In genomic region chr12:132405742-132406251, GRCh38 we compare ENCODE assay signal across 17 cellular contexts.
DNase-seq lines count a peak whose midpoint lies in the region; ATAC-seq and TF ChIP-seq lines count a peak whose summit lies in the region.
"Had no signal": no experiment of that assay in that cellular context is flagged by ENCODE, and none has a peak within 500 bp of the region (broad histone marks: within the 10 kb centered on the region; RNA-seq: fewer than 3 reads in every experiment).

No MANE protein-coding gene starts in this region.

- intact Hi-C loops in heart left ventricle (cut with DNase I), result no loop called here
- intact Hi-C loops in cardiac septum (cut with DNase I), result no loop called here
- intact Hi-C loops in right cardiac atrium (cut with DNase I), result no loop called here
- intact Hi-C loops in mammary epithelial cell (cut with micrococcal nuclease), result no loop called here

- H3K9ac ChIP-seq in NT2/D1 (ENCODE audit: insufficient read length, low read depth), result peak overlapping the region; percentile 32
- no peak overlapping the region for H3K9ac ChIP-seq in mammary epithelial cell (ENCODE audit: insufficient read depth, low read length)
- H3K9ac ChIP-seq: BLaER1 treated with 17β-estradiol and CSF1 and Interleukin-3, amounts not matched to agents 10 nM and 100 nM had no signal

- H3K4me1 ChIP-seq in heart left ventricle (peaks cover 0 to 8% (median 0%) of the 10 kb centered on the region in 12 donors), NT2/D1 (ENCODE audit: insufficient read depth, insufficient read length) (peaks cover 4% of the 10 kb centered on the region), right cardiac atrium (ENCODE audit: control insufficient read depth, insufficient read depth, low read length) (no peaks in the 10 kb centered on the region), mammary epithelial cell (ENCODE audit: insufficient read depth, low read length) (peaks cover 8% of the 10 kb centered on the region)

- no peak for TF ChIP-seq POLR2A in heart left ventricle (IDR thresholded peaks at IDR 0.05)

- H3K4me3 ChIP-seq in heart left ventricle (no peak overlapping the region), NT2/D1 (ENCODE audit: insufficient read length, low read depth) (no peak overlapping the region), right cardiac atrium (ENCODE audit: low read length) (no peak overlapping the region), mammary epithelial cell (replicated peaks in 1 of 3; ENCODE audit: insufficient read depth in 1 of 3, low read depth in 2 of 3, low read length in 3 of 3) (no peak overlapping the region)
- H3K4me3 ChIP-seq: BLaER1 treated with 17β-estradiol and CSF1 and Interleukin-3, amounts not matched to agents 10 nM and 100 nM; GM23338 had no signal

- WGBS in heart left ventricle, 4 donors, result 61 to 71% (median 68%) methylated on average over 18 to 22 of the region's 22 CpGs
- 71% methylated on average over 22 of the region's 22 CpGs for WGBS in right cardiac atrium
- WGBS in mammary epithelial cell (ENCODE audit: low coverage, missing lambda C conversion rate), result 91% methylated on average over 12 of the region's 22 CpGs

- H3K9me3 ChIP-seq in heart left ventricle (no peaks in the 10 kb centered on the region), NT2/D1 (ENCODE audit: insufficient read depth, low read length) (peaks cover 6% of the 10 kb centered on the region; the same call in 1 of the 2 replicates), right cardiac atrium (ENCODE audit: control insufficient read depth, low read length) (no peaks in the 10 kb centered on the region), mammary epithelial cell (replicated peaks; ENCODE audit: insufficient read depth, low read length) (no peaks in the 10 kb centered on the region)
- H3K9me3 ChIP-seq: BLaER1 treated with 17β-estradiol and CSF1 and Interleukin-3, amounts not matched to agents 10 nM and 100 nM had no signal

- H3K4me2 ChIP-seq in mammary epithelial cell (ENCODE audit: insufficient read depth, low read depth, low read length), result no peak overlapping the region
- H3K4me2 ChIP-seq: BLaER1 treated with 17β-estradiol and CSF1 and Interleukin-3, amounts not matched to agents 10 nM and 100 nM; GM23338 had no signal

- no peaks in the 10 kb centered on the region for H4K20me1 ChIP-seq in mammary epithelial cell (ENCODE audit: insufficient read depth, low read length)

- H3K4me1 Mint-ChIP-seq in WTC11, result no peaks in the 10 kb centered on the region
- H3K4me1 Mint-ChIP-seq: B cell, GM23338 had no signal

- H3K27me3 Mint-ChIP-seq in WTC11 (ENCODE audit: low read depth), result peaks cover 32% of the 10 kb centered on the region

- CTCF ChIA-PET in WTC11 (lab: Charles Lee), result interaction anchor here (1.1 to 1.2 kb wide), 2 partner anchors 9 to 154 kb away, joined by 3 to 14 read pairs; no protein-coding TSS in a partner anchor
- CTCF ChIA-PET in mammary epithelial cell (lab: Charles Lee; ENCODE audit: low non-redundant PET), result no interaction called here

- H3K27me3 ChIP-seq in heart left ventricle (peaks cover 5 to 79% (median 17%) of the 10 kb centered on the region in 9 donors), NT2/D1 (ENCODE audit: insufficient read depth, insufficient read length) (peaks cover 86% of the 10 kb centered on the region), right cardiac atrium (ENCODE audit: control insufficient read depth, insufficient read depth) (no peaks in the 10 kb centered on the region), mammary epithelial cell (ENCODE audit: insufficient read depth, low read length) (peaks cover 10% of the 10 kb centered on the region)

- dilution Hi-C loops in mammary epithelial cell (cut with HindIII; ENCODE audit: low sequenced_read_pairs), result no loop called here

- no peaks in the 10 kb centered on the region for H3K36me3 Mint-ChIP-seq in WTC11
- H3K36me3 Mint-ChIP-seq: CD8-positive, alpha-beta T cell had no signal

- in situ Hi-C loops in mammary epithelial cell (cut with MboI; ENCODE audit: low sequenced_read_pairs in 2 of 2), result no loop called here

- no peak overlapping the region for H3K27ac Mint-ChIP-seq in WTC11
- H3K27ac Mint-ChIP-seq: B cell; CD8-positive, alpha-beta T cell; GM23338; HFFc6 had no signal

- TF ChIP-seq CTCF in heart left ventricle (IDR thresholded peaks at IDR 0.05) (no peak), WTC11 (IDR thresholded peaks at IDR 0.05) (no peak), mammary epithelial cell (conservative IDR thresholded peaks at IDR 0.05 in 1 of 2, IDR thresholded peaks at IDR 0.05 in 1 of 2; ENCODE audit: extremely low read depth in 1 of 2, insufficient read depth in 1 of 2, low read depth in 1 of 2, low read length in 2 of 2) (no peak)

- H3K4me3 Mint-ChIP-seq in WTC11, result no peak overlapping the region
- H3K4me3 Mint-ChIP-seq: B cell; CD8-positive, alpha-beta T cell; GM23338; HFFc6 had no signal

- POLR2A ChIA-PET in WTC11 (lab: Charles Lee), result interaction anchor here (1.1 kb wide), 1 partner anchor 9 kb away, joined by 3 read pairs; no protein-coding TSS in a partner anchor

- ATAC-seq in heart left ventricle (no peak), WTC11 (no peak), right cardiac atrium (no peak), HG03442 (IDR thresholded peaks at IDR 0.05; ENCODE audit: unreplicated experiment) (no peak)
- ATAC-seq: CD8-positive, alpha-beta T cell; GM23338 had no signal

- no peaks in the 10 kb centered on the region for H3K79me2 ChIP-seq in mammary epithelial cell (ENCODE audit: insufficient read depth, low read length)

- DNase-seq in heart left ventricle (peak in 3 of 5 donors; percentile 6 to 51 (median 18)), cardiac septum (ENCODE audit: low spot score) (no peak), NT2/D1 (ENCODE audit: low read depth, low spot score) (no peak), WTC11 (ENCODE audit: low spot score) (peak; percentile 7), right cardiac atrium (peak; percentile 12 to 49 (median 24)), NCI-H526 (lab: John Stamatoyannopoulos, UW) (no peak), mammary epithelial cell (no peak)
- DNase-seq: Calu3; CD8-positive, alpha-beta T cell; DMS79 treated with DMSO at 0.1 percent for 48 hours; GF-D8; HCEC 1CT; HFFc6 had no signal

- H2AFZ ChIP-seq in mammary epithelial cell (ENCODE audit: low read depth, low read length), result no peak overlapping the region
- H2AFZ ChIP-seq: GM23338 had no signal

- BruUV-seq in mammary epithelial cell (replicated peaks; lab: Mats Ljungman, UMichigan), result no TSS peak

- H3K9me3 Mint-ChIP-seq in WTC11, result no peaks in the 10 kb centered on the region
- H3K9me3 Mint-ChIP-seq: CD8-positive, alpha-beta T cell; GM23338; HFFc6 had no signal

- H3K27ac ChIP-seq in heart left ventricle (no peak overlapping the region), right cardiac atrium (ENCODE audit: low read length) (no peak overlapping the region), mammary epithelial cell (ENCODE audit: insufficient read depth, low read depth, low read length) (no peak overlapping the region)
- H3K27ac ChIP-seq: BLaER1 treated with 17β-estradiol and CSF1 and Interleukin-3, amounts not matched to agents 10 nM and 100 nM had no signal

- H3K36me3 ChIP-seq in heart left ventricle (no peaks in the 10 kb centered on the region), NT2/D1 (ENCODE audit: insufficient read depth, insufficient read length, low read length) (no peaks in the 10 kb centered on the region), mammary epithelial cell (ENCODE audit: insufficient read depth, low read length) (no peaks in the 10 kb centered on the region)
- H3K36me3 ChIP-seq: BLaER1 treated with 17β-estradiol and CSF1 and Interleukin-3, amounts not matched to agents 10 nM and 100 nM had no signal

TF ChIP-seq in WTC11, 78 proteins besides CTCF, POLR2A, EP300 and RAD21 (continues in another document):
- TF ChIP-seq GABPB1 (CRISPR knock-in tag; IDR thresholded peaks at IDR 0.05), result no peak
- no peak for TF ChIP-seq PREB (CRISPR knock-in tag; IDR thresholded peaks at IDR 0.05; ENCODE audit: borderline replicate concordance)
- TF ChIP-seq EMX1 (CRISPR knock-in tag; IDR thresholded peaks at IDR 0.05), result no peak
- TF ChIP-seq ZNF219 (CRISPR knock-in tag; IDR thresholded peaks at IDR 0.05; ENCODE audit: borderline replicate concordance), result no peak
- TF ChIP-seq ZSCAN18 (CRISPR knock-in tag; IDR thresholded peaks at IDR 0.05), result no peak
- TF ChIP-seq ZNF121 (CRISPR knock-in tag; IDR thresholded peaks at IDR 0.05), result no peak
- TF ChIP-seq MXD4 (CRISPR knock-in tag; IDR thresholded peaks at IDR 0.05; ENCODE audit: borderline replicate concordance), result no peak
- TF ChIP-seq, protein P1, sequence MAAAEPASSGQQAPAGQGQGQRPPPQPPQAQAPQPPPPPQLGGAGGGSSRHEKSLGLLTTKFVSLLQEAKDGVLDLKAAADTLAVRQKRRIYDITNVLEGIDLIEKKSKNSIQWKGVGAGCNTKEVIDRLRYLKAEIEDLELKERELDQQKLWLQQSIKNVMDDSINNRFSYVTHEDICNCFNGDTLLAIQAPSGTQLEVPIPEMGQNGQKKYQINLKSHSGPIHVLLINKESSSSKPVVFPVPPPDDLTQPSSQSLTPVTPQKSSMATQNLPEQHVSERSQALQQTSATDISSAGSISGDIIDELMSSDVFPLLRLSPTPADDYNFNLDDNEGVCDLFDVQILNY (CRISPR knock-in tag; IDR thresholded peaks at IDR 0.05), result no peak

Comparison
In these comparisons a context has a peak if more than half of its experiments do, and no peak if none do; other contexts are left out.
1. DNase-seq: peak in heart left ventricle (3 of 5), WTC11 (single experiment) and right cardiac atrium (3 of 3); none in cardiac septum (single experiment), NT2/D1 (single experiment), NCI-H526 (0 of 2) and mammary epithelial cell (single experiment).